ENCODE assay signal across 13 cellular contexts in genomic region chr10:80133687-80134086, GRCh38. TPM values are rescaled to one million over a fixed set of nuclear protein-coding genes. Genes with fewer than 3 reads are reported as not detected.
A peak's percentile ranks its signal among the peaks of the same experiment; 100 is the strongest.
DNase-seq lines count a peak whose midpoint lies in the region; ATAC-seq and TF ChIP-seq lines count a peak whose summit lies in the region.
"Not testable (repeated sequence)": the region's sequence is repeated elsewhere in the genome, so short reads cannot be mapped to it uniquely, and the experiment has no call there.
"Had no signal": no experiment of that assay in that cellular context is flagged by ENCODE, and none has a peak within 500 bp of the region (broad histone marks: within the 10 kb centered on the region; RNA-seq: fewer than 3 reads in every experiment).

No MANE protein-coding gene starts in this region.

- POLR2A ChIA-PET in IMR-90 (lab: Charles Lee; ENCODE audit: unreplicated experiment): not testable (repeated sequence)

- H3K9me3 ChIP-seq in IMR-90 (ENCODE audit: control insufficient read depth, insufficient read depth, low read length); hepatocyte (ENCODE audit: low read depth); muscle layer of duodenum (ENCODE audit: control insufficient read depth in 1 of 2, low read length in 2 of 2); skeletal muscle satellite cell (replicated peaks; ENCODE audit: low read length); transverse colon: not testable (repeated sequence)

- H3K4me3 ChIP-seq in IMR-90 (ENCODE audit: insufficient read depth, low read depth, low read length); hepatocyte; skeletal muscle satellite cell (ENCODE audit: low read length): not testable (repeated sequence)
- H3K4me3 ChIP-seq in fibroblast of mammary gland (ENCODE audit: control insufficient read depth, low read depth, low read length): peak overlapping the region; percentile 67
- H3K4me3 ChIP-seq in muscle layer of duodenum (ENCODE audit: low read depth in 1 of 2, low read length in 2 of 2): peak overlapping the region; percentile 47 to 63
- H3K4me3 ChIP-seq in transverse colon: peak overlapping the region in 2 of 4 donors; percentile 23 to 41

- ATAC-seq in IMR-90 (ENCODE audit: low read depth): not testable (repeated sequence)

- H3K4me1 ChIP-seq in IMR-90 (ENCODE audit: control insufficient read depth, insufficient read depth, low read length) (peaks cover 21% of the 10 kb centered on the region), hepatocyte (ENCODE audit: insufficient read depth) (peaks cover 30% of the 10 kb centered on the region), skeletal muscle satellite cell (ENCODE audit: control insufficient read depth, insufficient read depth, low read length) (peaks cover 24% of the 10 kb centered on the region)
- H3K4me1 ChIP-seq in muscle layer of duodenum (ENCODE audit: control insufficient read depth in 1 of 2, insufficient read depth in 2 of 2, low read length in 2 of 2); transverse colon: not testable (repeated sequence)

- not testable (repeated sequence) for H3K23ac ChIP-seq in IMR-90 (ENCODE audit: low read depth, low read length)

- not testable (repeated sequence) for DNase-seq in IMR-90; fibroblast of mammary gland (ENCODE audit: low read depth); hepatocyte (ENCODE audit: low spot score); transverse colon

- H2AK5ac ChIP-seq in IMR-90 (ENCODE audit: low read depth, low read length): peak overlapping the region; percentile 74

- H3K27me3 ChIP-seq in IMR-90 (ENCODE audit: control insufficient read depth, insufficient read depth, low read length); skeletal muscle satellite cell (ENCODE audit: control insufficient read depth, insufficient read depth, low read length): not testable (repeated sequence)
- H3K27me3 ChIP-seq in hepatocyte (peaks cover 20% of the 10 kb centered on the region), muscle layer of duodenum (ENCODE audit: low read depth, low read length) (peaks cover 12% of the 10 kb centered on the region), transverse colon (peaks cover 56% of the 10 kb centered on the region)

- H2BK15ac ChIP-seq in IMR-90 (ENCODE audit: low read depth, low read length): not testable (repeated sequence)

- H4K5ac ChIP-seq in IMR-90 (ENCODE audit: low read depth, low read length): not testable (repeated sequence)

- peak overlapping the region; percentile 50; a peak in 2 of 4 replicates for H4K8ac ChIP-seq in IMR-90 (ENCODE audit: low read depth in 2 of 2, low read length in 2 of 2)

- H2BK120ac ChIP-seq in IMR-90 (ENCODE audit: low read depth, low read length): not testable (repeated sequence)

- not testable (repeated sequence) for H4K20me1 ChIP-seq in IMR-90 (ENCODE audit: insufficient read depth, low read length); hepatocyte (ENCODE audit: insufficient read depth, poor library complexity, severe bottlenecking)

- peaks cover 42% of the 10 kb centered on the region for H3K27me3 Mint-ChIP-seq in brain

- peaks cover 0 to 13% of the 10 kb centered on the region in 2 experiments; a peak in 1 of 4 replicates for H3K79me1 ChIP-seq in IMR-90 (ENCODE audit: low read depth in 1 of 2, low read length in 2 of 2)

- 0 out of 2 replicates have a peak overlapping the region, but pooled peaks have one; percentile 10 for H3K14ac ChIP-seq in IMR-90 (replicated peaks; ENCODE audit: low read depth, low read length)

- H2BK20ac ChIP-seq in IMR-90 (ENCODE audit: low read depth, low read length): not testable (repeated sequence)

- in situ Hi-C loops in IMR-90 (cut with MboI; ENCODE audit: low sequenced_read_pairs); transverse colon (cut with MboI; ENCODE audit: low pct_ligation_motif_present in 1 of 4, low pct_unique_long_range_greater_than_20kb in 1 of 4, low sequenced_read_pairs in 3 of 4): not testable (repeated sequence)

- not testable (repeated sequence) for H2BK5ac ChIP-seq in IMR-90 (ENCODE audit: low read depth, low read length, poor library complexity, severe bottlenecking)

- not testable (repeated sequence) for H3K18ac ChIP-seq in IMR-90 (ENCODE audit: low read depth, low read length)

- no CpG with 5 or more reads among the region's 9 CpGs for WGBS in IMR-90 (ENCODE audit: extremely low coverage in 2 of 2, insufficient read length in 1 of 2), 2 experiments
- 90% methylated on average over 9 of the region's 9 CpGs for WGBS in hepatocyte (ENCODE audit: low lambda C conversion rate, missing lambda C conversion rate)
- 73 to 84% methylated on average over 3 to 9 of the region's 9 CpGs for WGBS in transverse colon (ENCODE audit: low coverage in 1 of 2), 2 donors

- TF ChIP-seq EP300 in transverse colon (IDR thresholded peaks at IDR 0.05; ENCODE audit: low read depth): not testable (repeated sequence)

- not testable (repeated sequence) for H3K9me2 ChIP-seq in hepatocyte (replicated peaks; ENCODE audit: insufficient read depth)

- not testable (repeated sequence) for H3K9ac ChIP-seq in IMR-90 (ENCODE audit: low read depth, low read length); skeletal muscle satellite cell (ENCODE audit: low read depth, low read length)

- H3K79me2 ChIP-seq in hepatocyte: not testable (repeated sequence)

- peak overlapping the region in 2 of 5 experiments; percentile 67 to 70 for H3K27ac Mint-ChIP-seq in brain

- intact Hi-C loops in IMR-90 (cut with micrococcal nuclease): loop anchor here (10.0 kb wide), 1 partner anchor 589 kb away; no protein-coding TSS in a partner anchor
- intact Hi-C loops in transverse colon (cut with DNase I; ENCODE audit: low total_unique reads): not testable (repeated sequence)

- H3K56ac ChIP-seq in IMR-90 (ENCODE audit: extremely low read depth, insufficient read depth, low read length): not testable (repeated sequence)

- TF ChIP-seq RAD21 in IMR-90 (IDR thresholded peaks at IDR 0.05; ENCODE audit: low read length): not testable (repeated sequence)

- H2AK9ac ChIP-seq in IMR-90 (replicated peaks; ENCODE audit: low read depth, low read length, poor library complexity): not testable (repeated sequence)

- not testable (repeated sequence) for H3K9me1 ChIP-seq in IMR-90 (ENCODE audit: insufficient read depth, low read length)

- not testable (repeated sequence) for TF ChIP-seq POLR2A in IMR-90 (IDR thresholded peaks at IDR 0.05; ENCODE audit: low read depth, low read length); transverse colon (IDR thresholded peaks at IDR 0.05)

- peak overlapping the region; percentile 34; the same call in 1 of the 2 replicates for H4K91ac ChIP-seq in IMR-90 (ENCODE audit: insufficient read depth, low read depth, low read length)

- H3K36me3 ChIP-seq in IMR-90 (ENCODE audit: control insufficient read depth, insufficient read depth, low read length); hepatocyte (replicated peaks; ENCODE audit: insufficient read depth, low read depth); muscle layer of duodenum (ENCODE audit: control insufficient read depth in 1 of 2, insufficient read depth in 2 of 2, low read length in 2 of 2); skeletal muscle satellite cell (ENCODE audit: insufficient read depth, low read length); transverse colon: not testable (repeated sequence)

- H3K27ac ChIP-seq in IMR-90 (ENCODE audit: insufficient read depth, low read length): not testable (repeated sequence)
- H3K27ac ChIP-seq in hepatocyte (peak overlapping the region; percentile 61), muscle layer of duodenum (ENCODE audit: low read length) (peak overlapping the region; percentile 39), transverse colon (peak overlapping the region; percentile 56 to 75 (median 62))

- H3K4ac ChIP-seq in IMR-90 (ENCODE audit: low read depth, low read length): peak overlapping the region; percentile 64

- not testable (repeated sequence) for H3K4me2 ChIP-seq in IMR-90 (ENCODE audit: low read depth, low read length)
- H3K4me2 ChIP-seq in hepatocyte (peak overlapping the region; percentile 96), skeletal muscle satellite cell (ENCODE audit: low read length) (peak overlapping the region; percentile 91)

- not testable (repeated sequence) for TF ChIP-seq CTCF in IMR-90 (conservative IDR thresholded peaks at IDR 0.05; ENCODE audit: low read depth, low read length); brain (conservative IDR thresholded peaks at IDR 0.05); fibroblast of mammary gland (conservative IDR thresholded peaks at IDR 0.05; ENCODE audit: control insufficient read depth, insufficient read depth, low read depth, low read length); hepatocyte (IDR thresholded peaks at IDR 0.05; ENCODE audit: poor library complexity); transverse colon (IDR thresholded peaks at IDR 0.05)

- H3K9me3 Mint-ChIP-seq in brain: not testable (repeated sequence)

- not testable (repeated sequence) for BruUV-seq in IMR-90 (replicated peaks; lab: Mats Ljungman, UMichigan)

- CTCF ChIA-PET in IMR-90 (lab: Yijun Ruan, JAX): interaction anchor here (0.8 to 1.2 kb wide), 2 partner anchors 87 to 715 kb away, joined by 3 to 5 read pairs; no protein-coding TSS in a partner anchor

- dilution Hi-C loops in IMR-90 (cut with HindIII; ENCODE audit: low sequenced_read_pairs, unreplicated experiment): not testable (repeated sequence)

- not testable (repeated sequence) for H2AFZ ChIP-seq in IMR-90 (replicated peaks; ENCODE audit: low read length, poor library complexity); hepatocyte

- H3K4me3 Mint-ChIP-seq in brain: peak overlapping the region in 4 of 5 experiments; percentile 26 to 86 (median 80)

- H3K36me3 Mint-ChIP-seq in brain: not testable (repeated sequence)

- peaks cover 46% of the 10 kb centered on the region for H3K4me1 Mint-ChIP-seq in brain

RNA-seq across cellular contexts. Expression of gene PLAC9, which starts 1.2 kb away (rescaled TPM):
- total RNA-seq in IMR-90 (2012; rRNA removed) (1.6 and 1.9 TPM in 2 replicates), hepatocyte (11.4 and 14.8 TPM in 2 replicates), transverse colon (1 to 10 TPM in 3 of 4 donors, not detected in 1; 1.7 to 6.6 (median 5.7) TPM)
- polyA plus RNA-seq in IMR-90 (2012; rRNA removed) (12.2 and 15.6 TPM in 2 replicates), brain (ENCODE audit: insufficient read depth, low read depth, low replicate concordance) (6.4 TPM), hepatocyte (83.3 and 92.9 TPM in 2 replicates)
- 8.4 and 13.4 TPM in 2 replicates for polyA plus RNA-seq in IMR-90 (2012; cell fraction: cytosol; rRNA removed)
- polyA plus RNA-seq in IMR-90 (2012; cell fraction: nucleus; rRNA removed; ENCODE audit: low replicate concordance): 2.1 and 3.1 TPM in 2 replicates
- 17.2 and 32.1 TPM in 2 replicates for total RNA-seq in skeletal muscle satellite cell (2012; rRNA removed)
- total RNA-seq: activated CD4-positive, alpha-beta T cell treated with anti-CD3 and anti-CD28 coated beads, Interleukin-2, amount 10 ng/mL, durations not matched to agents 24 days and 14 days; activated CD8-positive, alpha-beta memory T cell treated with anti-CD3 and anti-CD28 coated beads for 36 hours; activated naive CD8-positive, alpha-beta T cell treated with anti-CD3 and anti-CD28 coated beads, Interleukin-2, amount 10 ng/mL, durations not matched to agents 7 days and 5 days; CD4-positive, alpha-beta memory T cell; Daoy; epithelial cell of proximal tubule had no signal

RNA-seq across cellular contexts. Expression of gene TMEM254, which starts 55.2 kb away (rescaled TPM):
- total RNA-seq in IMR-90 (2012; rRNA removed): 4.4 and 4.7 TPM in 2 replicates
- 9.1 and 10.7 TPM in 2 replicates for polyA plus RNA-seq in IMR-90 (2012; rRNA removed)
- polyA plus RNA-seq in IMR-90 (2012; cell fraction: cytosol; rRNA removed): 5.0 and 6.8 TPM in 2 replicates
- polyA plus RNA-seq in IMR-90 (2012; cell fraction: nucleus; rRNA removed; ENCODE audit: low replicate concordance): 3.8 and 13.3 TPM in 2 replicates
- 37.5 TPM for polyA plus RNA-seq in brain (ENCODE audit: insufficient read depth, low read depth, low replicate concordance)
- total RNA-seq in hepatocyte: 17.1 and 22.1 TPM in 2 replicates
- polyA plus RNA-seq in hepatocyte: 29.6 and 33.7 TPM in 2 replicates
- total RNA-seq in skeletal muscle satellite cell (2012; rRNA removed): 7.6 and 8.9 TPM in 2 replicates
- 10 to 100 TPM in 2 of 4 donors, 1 to 10 TPM in 2; 3.0 to 33.7 (median 10.4) TPM for total RNA-seq in transverse colon
